1 cellular context compared by ENCODE assay signal in the genomic region with DNA sequence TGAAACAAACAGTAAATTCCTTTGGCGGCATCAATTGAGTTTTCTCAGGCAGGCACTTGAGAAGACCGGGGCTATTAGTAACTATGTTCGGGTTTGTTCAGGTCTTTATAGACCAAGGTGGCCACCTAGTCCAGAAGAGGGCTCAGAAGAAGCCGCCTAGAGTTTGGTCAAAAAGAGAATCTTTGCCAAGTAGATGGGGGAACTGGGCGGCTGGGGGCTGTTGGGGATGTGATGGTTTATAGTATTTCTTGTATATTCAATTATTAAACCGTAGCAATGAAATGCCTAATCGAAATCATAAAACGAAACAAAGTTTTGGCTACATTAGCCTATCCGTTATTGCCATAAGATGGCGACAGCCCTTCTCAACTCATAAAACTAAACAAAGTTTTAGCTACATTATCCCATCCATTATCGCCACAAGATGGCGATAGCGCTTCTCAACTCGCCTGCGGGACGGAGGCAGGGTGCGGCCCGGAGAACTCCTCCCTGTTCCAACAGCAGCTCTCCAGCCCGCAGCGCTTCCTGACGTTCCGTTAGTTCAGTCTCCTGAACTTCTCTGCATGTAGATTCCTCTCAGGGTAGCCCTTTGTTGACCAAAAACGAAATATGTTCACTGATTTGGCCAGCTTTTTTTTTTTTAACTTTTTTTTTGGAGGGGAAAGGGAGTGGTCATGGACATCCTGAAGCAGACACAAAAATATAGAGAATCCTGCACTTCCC.
TF ChIP-seq lines count a peak whose summit lies in the region.

No MANE protein-coding gene starts in this region.

TF ChIP-seq in HepG2, 621 proteins besides CTCF, POLR2A, EP300 and RAD21 (continued from another document and continues in another):
- TF ChIP-seq DR1 (CRISPR knock-in tag; IDR thresholded peaks at IDR 0.05) (no peak), CAMTA2 (CRISPR knock-in tag; IDR thresholded peaks at IDR 0.05; ENCODE audit: borderline replicate concordance) (no peak), ATM (IDR thresholded peaks at IDR 0.05; ENCODE audit: borderline replicate concordance) (no peak), SIX4 (CRISPR knock-in tag; IDR thresholded peaks at IDR 0.05) (0 out of 2 replicates have a peak, but pooled peaks have one; percentile 37), TBL1XR1 (IDR thresholded peaks at IDR 0.05; ENCODE audit: borderline replicate concordance, low read length, partially characterized antibody) (no peak), KDM4B (CRISPR knock-in tag; IDR thresholded peaks at IDR 0.05) (0 out of 2 replicates have a peak, but pooled peaks have one; percentile 15), SOX13 (IDR thresholded peaks at IDR 0.05) (no peak), SOX13 (CRISPR knock-in tag; conservative IDR thresholded peaks at IDR 0.05 in 1 of 2, IDR thresholded peaks at IDR 0.05 in 1 of 2) (peak in 1 of 2 experiments; percentile 59; a peak in 1 of 4 replicates), ZKSCAN8 (CRISPR knock-in tag; IDR thresholded peaks at IDR 0.05; ENCODE audit: borderline replicate concordance) (peak; percentile 62; the same call in 1 of the 2 replicates), TP53 (CRISPR knock-in tag; conservative IDR thresholded peaks at IDR 0.05) (no peak), RXRB (CRISPR knock-in tag; IDR thresholded peaks at IDR 0.05; ENCODE audit: borderline replicate concordance) (peak; percentile 63), ARNTL (CRISPR knock-in tag; IDR thresholded peaks at IDR 0.05) (0 out of 2 replicates have a peak, but pooled peaks have one; percentile 42), ZNF205 (CRISPR knock-in tag; IDR thresholded peaks at IDR 0.05) (no peak), ISL2 (CRISPR knock-in tag; IDR thresholded peaks at IDR 0.05) (peak; percentile 60), ZZZ3 (CRISPR knock-in tag; IDR thresholded peaks at IDR 0.05; ENCODE audit: borderline replicate concordance) (no peak; the same call in 1 of the 2 replicates), ZNF556 (CRISPR knock-in tag; IDR thresholded peaks at IDR 0.05; ENCODE audit: borderline replicate concordance) (peak; percentile 76; the same call in 1 of the 2 replicates), ZNF121 (CRISPR knock-in tag; IDR thresholded peaks at IDR 0.05) (no peak), SRSF4 (IDR thresholded peaks at IDR 0.05; ENCODE audit: low read depth, low read length, poor library complexity, severe bottlenecking) (no peak), SIX1 (CRISPR knock-in tag; IDR thresholded peaks at IDR 0.05; ENCODE audit: borderline replicate concordance) (peak; percentile 61), MEIS2 (CRISPR knock-in tag; IDR thresholded peaks at IDR 0.05) (no peak), LCORL (IDR thresholded peaks at IDR 0.05) (no peak), LCORL (CRISPR knock-in tag; IDR thresholded peaks at IDR 0.05) (peak; percentile 94)
- TF ChIP-seq, protein P1, sequence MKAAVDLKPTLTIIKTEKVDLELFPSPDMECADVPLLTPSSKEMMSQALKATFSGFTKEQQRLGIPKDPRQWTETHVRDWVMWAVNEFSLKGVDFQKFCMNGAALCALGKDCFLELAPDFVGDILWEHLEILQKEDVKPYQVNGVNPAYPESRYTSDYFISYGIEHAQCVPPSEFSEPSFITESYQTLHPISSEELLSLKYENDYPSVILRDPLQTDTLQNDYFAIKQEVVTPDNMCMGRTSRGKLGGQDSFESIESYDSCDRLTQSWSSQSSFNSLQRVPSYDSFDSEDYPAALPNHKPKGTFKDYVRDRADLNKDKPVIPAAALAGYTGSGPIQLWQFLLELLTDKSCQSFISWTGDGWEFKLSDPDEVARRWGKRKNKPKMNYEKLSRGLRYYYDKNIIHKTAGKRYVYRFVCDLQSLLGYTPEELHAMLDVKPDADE (CRISPR knock-in tag; IDR thresholded peaks at IDR 0.05): no peak
- TF ChIP-seq, protein P2, sequence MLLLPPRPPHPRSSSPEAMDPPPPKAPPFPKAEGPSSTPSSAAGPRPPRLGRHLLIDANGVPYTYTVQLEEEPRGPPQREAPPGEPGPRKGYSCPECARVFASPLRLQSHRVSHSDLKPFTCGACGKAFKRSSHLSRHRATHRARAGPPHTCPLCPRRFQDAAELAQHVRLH (CRISPR knock-in tag; IDR thresholded peaks at IDR 0.05; ENCODE audit: borderline replicate concordance, low read depth): peak; percentile 83; the same call in 1 of the 2 replicates
- TF ChIP-seq, protein P3, sequence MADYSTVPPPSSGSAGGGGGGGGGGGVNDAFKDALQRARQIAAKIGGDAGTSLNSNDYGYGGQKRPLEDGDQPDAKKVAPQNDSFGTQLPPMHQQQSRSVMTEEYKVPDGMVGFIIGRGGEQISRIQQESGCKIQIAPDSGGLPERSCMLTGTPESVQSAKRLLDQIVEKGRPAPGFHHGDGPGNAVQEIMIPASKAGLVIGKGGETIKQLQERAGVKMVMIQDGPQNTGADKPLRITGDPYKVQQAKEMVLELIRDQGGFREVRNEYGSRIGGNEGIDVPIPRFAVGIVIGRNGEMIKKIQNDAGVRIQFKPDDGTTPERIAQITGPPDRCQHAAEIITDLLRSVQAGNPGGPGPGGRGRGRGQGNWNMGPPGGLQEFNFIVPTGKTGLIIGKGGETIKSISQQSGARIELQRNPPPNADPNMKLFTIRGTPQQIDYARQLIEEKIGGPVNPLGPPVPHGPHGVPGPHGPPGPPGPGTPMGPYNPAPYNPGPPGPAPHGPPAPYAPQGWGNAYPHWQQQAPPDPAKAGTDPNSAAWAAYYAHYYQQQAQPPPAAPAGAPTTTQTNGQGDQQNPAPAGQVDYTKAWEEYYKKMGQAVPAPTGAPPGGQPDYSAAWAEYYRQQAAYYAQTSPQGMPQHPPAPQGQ (CRISPR knock-in tag; IDR thresholded peaks at IDR 0.05; ENCODE audit: borderline replicate concordance): no peak
- TF ChIP-seq, protein P4, sequence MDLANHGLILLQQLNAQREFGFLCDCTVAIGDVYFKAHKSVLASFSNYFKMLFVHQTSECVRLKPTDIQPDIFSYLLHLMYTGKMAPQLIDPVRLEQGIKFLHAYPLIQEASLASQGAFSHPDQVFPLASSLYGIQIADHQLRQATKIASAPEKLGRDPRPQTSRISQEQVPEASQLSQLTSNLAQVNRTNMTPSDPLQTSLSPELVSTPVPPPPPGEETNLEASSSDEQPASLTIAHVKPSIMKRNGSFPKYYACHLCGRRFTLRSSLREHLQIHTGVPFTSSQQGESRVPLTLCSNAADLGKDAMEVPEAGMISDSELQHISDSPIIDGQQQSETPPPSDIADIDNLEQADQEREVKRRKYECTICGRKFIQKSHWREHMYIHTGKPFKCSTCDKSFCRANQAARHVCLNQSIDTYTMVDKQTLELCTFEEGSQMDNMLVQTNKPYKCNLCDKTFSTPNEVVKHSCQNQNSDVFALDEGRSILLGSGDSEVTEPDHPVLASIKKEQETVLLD (CRISPR knock-in tag; IDR thresholded peaks at IDR 0.05; ENCODE audit: low read depth): no peak
- TF ChIP-seq, protein P5, sequence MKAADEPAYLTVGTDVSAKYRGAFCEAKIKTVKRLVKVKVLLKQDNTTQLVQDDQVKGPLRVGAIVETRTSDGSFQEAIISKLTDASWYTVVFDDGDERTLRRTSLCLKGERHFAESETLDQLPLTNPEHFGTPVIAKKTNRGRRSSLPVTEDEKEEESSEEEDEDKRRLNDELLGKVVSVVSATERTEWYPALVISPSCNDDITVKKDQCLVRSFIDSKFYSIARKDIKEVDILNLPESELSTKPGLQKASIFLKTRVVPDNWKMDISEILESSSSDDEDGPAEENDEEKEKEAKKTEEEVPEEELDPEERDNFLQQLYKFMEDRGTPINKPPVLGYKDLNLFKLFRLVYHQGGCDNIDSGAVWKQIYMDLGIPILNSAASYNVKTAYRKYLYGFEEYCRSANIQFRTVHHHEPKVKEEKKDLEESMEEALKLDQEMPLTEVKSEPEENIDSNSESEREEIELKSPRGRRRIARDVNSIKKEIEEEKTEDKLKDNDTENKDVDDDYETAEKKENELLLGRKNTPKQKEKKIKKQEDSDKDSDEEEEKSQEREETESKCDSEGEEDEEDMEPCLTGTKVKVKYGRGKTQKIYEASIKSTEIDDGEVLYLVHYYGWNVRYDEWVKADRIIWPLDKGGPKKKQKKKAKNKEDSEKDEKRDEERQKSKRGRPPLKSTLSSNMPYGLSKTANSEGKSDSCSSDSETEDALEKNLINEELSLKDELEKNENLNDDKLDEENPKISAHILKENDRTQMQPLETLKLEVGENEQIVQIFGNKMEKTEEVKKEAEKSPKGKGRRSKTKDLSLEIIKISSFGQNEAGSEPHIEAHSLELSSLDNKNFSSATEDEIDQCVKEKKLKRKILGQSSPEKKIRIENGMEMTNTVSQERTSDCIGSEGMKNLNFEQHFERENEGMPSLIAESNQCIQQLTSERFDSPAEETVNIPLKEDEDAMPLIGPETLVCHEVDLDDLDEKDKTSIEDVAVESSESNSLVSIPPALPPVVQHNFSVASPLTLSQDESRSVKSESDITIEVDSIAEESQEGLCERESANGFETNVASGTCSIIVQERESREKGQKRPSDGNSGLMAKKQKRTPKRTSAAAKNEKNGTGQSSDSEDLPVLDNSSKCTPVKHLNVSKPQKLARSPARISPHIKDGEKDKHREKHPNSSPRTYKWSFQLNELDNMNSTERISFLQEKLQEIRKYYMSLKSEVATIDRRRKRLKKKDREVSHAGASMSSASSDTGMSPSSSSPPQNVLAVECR (CRISPR knock-in tag; IDR thresholded peaks at IDR 0.05; ENCODE audit: borderline replicate concordance): peak; percentile 46; the same call in 1 of the 2 replicates
- TF ChIP-seq, protein P6, sequence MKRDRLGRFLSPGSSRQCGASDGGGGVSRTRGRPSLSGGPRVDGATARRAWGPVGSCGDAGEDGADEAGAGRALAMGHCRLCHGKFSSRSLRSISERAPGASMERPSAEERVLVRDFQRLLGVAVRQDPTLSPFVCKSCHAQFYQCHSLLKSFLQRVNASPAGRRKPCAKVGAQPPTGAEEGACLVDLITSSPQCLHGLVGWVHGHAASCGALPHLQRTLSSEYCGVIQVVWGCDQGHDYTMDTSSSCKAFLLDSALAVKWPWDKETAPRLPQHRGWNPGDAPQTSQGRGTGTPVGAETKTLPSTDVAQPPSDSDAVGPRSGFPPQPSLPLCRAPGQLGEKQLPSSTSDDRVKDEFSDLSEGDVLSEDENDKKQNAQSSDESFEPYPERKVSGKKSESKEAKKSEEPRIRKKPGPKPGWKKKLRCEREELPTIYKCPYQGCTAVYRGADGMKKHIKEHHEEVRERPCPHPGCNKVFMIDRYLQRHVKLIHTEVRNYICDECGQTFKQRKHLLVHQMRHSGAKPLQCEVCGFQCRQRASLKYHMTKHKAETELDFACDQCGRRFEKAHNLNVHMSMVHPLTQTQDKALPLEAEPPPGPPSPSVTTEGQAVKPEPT (CRISPR knock-in tag; IDR thresholded peaks at IDR 0.05; ENCODE audit: low read depth): 0 out of 2 replicates have a peak, but pooled peaks have one; percentile 55
- TF ChIP-seq, protein P7, sequence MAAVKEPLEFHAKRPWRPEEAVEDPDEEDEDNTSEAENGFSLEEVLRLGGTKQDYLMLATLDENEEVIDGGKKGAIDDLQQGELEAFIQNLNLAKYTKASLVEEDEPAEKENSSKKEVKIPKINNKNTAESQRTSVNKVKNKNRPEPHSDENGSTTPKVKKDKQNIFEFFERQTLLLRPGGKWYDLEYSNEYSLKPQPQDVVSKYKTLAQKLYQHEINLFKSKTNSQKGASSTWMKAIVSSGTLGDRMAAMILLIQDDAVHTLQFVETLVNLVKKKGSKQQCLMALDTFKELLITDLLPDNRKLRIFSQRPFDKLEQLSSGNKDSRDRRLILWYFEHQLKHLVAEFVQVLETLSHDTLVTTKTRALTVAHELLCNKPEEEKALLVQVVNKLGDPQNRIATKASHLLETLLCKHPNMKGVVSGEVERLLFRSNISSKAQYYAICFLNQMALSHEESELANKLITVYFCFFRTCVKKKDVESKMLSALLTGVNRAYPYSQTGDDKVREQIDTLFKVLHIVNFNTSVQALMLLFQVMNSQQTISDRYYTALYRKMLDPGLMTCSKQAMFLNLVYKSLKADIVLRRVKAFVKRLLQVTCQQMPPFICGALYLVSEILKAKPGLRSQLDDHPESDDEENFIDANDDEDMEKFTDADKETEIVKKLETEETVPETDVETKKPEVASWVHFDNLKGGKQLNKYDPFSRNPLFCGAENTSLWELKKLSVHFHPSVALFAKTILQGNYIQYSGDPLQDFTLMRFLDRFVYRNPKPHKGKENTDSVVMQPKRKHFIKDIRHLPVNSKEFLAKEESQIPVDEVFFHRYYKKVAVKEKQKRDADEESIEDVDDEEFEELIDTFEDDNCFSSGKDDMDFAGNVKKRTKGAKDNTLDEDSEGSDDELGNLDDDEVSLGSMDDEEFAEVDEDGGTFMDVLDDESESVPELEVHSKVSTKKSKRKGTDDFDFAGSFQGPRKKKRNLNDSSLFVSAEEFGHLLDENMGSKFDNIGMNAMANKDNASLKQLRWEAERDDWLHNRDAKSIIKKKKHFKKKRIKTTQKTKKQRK (IDR thresholded peaks at IDR 0.05; ENCODE audit: low read length): no peak
- TF ChIP-seq, protein P8, sequence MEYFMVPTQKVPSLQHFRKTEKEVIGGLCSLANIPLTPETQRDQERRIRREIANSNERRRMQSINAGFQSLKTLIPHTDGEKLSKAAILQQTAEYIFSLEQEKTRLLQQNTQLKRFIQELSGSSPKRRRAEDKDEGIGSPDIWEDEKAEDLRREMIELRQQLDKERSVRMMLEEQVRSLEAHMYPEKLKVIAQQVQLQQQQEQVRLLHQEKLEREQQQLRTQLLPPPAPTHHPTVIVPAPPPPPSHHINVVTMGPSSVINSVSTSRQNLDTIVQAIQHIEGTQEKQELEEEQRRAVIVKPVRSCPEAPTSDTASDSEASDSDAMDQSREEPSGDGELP (IDR thresholded peaks at IDR 0.05; ENCODE audit: borderline replicate concordance, low read depth): no peak
- TF ChIP-seq, protein P9, sequence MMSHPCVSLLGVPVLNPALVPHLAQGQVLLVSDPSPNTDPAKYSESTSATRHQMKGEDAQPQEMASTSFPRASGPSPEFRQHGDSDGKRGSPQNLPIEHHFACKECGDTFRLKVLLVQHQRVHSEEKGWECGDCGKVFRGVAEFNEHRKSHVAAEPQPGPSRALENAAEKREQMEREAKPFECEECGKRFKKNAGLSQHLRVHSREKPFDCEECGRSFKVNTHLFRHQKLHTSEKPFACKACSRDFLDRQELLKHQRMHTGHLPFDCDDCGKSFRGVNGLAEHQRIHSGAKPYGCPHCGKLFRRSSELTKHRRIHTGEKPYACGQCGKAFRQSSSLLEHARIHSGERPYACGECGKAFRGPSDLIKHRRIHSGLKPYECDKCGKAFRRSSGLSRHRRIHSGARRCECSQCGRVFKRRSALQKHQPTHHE (CRISPR knock-in tag; IDR thresholded peaks at IDR 0.05; ENCODE audit: borderline replicate concordance): no peak
- TF ChIP-seq, protein P10, sequence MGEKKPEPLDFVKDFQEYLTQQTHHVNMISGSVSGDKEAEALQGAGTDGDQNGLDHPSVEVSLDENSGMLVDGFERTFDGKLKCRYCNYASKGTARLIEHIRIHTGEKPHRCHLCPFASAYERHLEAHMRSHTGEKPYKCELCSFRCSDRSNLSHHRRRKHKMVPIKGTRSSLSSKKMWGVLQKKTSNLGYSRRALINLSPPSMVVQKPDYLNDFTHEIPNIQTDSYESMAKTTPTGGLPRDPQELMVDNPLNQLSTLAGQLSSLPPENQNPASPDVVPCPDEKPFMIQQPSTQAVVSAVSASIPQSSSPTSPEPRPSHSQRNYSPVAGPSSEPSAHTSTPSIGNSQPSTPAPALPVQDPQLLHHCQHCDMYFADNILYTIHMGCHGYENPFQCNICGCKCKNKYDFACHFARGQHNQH (CRISPR knock-in tag; IDR thresholded peaks at IDR 0.05): peak; percentile 87
